ENCODE assay signal across 24 cellular contexts in genomic region chr16:74183601-74184365, GRCh38.
"Had no signal": no experiment of that assay in that cellular context is flagged by ENCODE, and none has a peak within 500 bp of the region (broad histone marks: within the 10 kb centered on the region; RNA-seq: fewer than 3 reads in every experiment).

No MANE protein-coding gene starts in this region.

- H3K9me3 ChIP-seq: SJSA1 had no signal

- DNase-seq: IMR-90, Kasumi-1, KG1, MM.1S, NCI-H1092, NCI-H1105 treated with DMSO at 0.1 percent for 48 hours, NCI-H1417 treated with DMSO at 0.1 percent for 48 hours, NCI-H146, NCI-H187, NCI-H2029, NCI-H2081 treated with DMSO at 0.1 percent for 48 hours, NCI-H2171 treated with DMSO at 0.1 percent for 48 hours, NCI-H226, NCI-H446, NCI-H510A, NCI-H524 treated with DMSO at 0.1 percent for 48 hours, NCI-H82, Right ventricle myocardium superior, RPMI8226, SIG-M5, T-cell had no signal

- H3K4me3 ChIP-seq: SJSA1, SK-N-MC had no signal

- H3K27me3 ChIP-seq: SJSA1 had no signal

- ATAC-seq: HepG2, T-cell had no signal

- H3K36me3 ChIP-seq: SJSA1 had no signal

- H3K27ac ChIP-seq: SJSA1, SK-N-MC had no signal
